ENCODE assay signal across 29 cellular contexts in genomic region chr14:31043379-31043778, GRCh38.
"Had no signal": no experiment of that assay in that cellular context is flagged by ENCODE, and none has a peak within 500 bp of the region (broad histone marks: within the 10 kb centered on the region; RNA-seq: fewer than 3 reads in every experiment).

No MANE protein-coding gene starts in this region.

- DNase-seq: activated CD4-positive, alpha-beta memory T cell treated with anti-CD3 and anti-CD28 coated beads, Interleukin-2, amount 10 ng/mL, durations not matched to agents 7 days and 5 days; activated CD4-positive, alpha-beta T cell treated with anti-CD3 and anti-CD28 coated beads, Interleukin-2, amount 50 U/mL, for 1 hour; activated CD4-positive, CD25-positive, alpha-beta regulatory T cell; activated CD8-positive, alpha-beta memory T cell treated with anti-CD3 and anti-CD28 coated beads, Interleukin-2, amount 50 U/mL, for 4 hours; activated naive CD4-positive, alpha-beta T cell treated with anti-CD3 and anti-CD28 coated beads, Interleukin-2, amount 50 U/mL, for 16 hours; activated naive CD8-positive, alpha-beta T cell treated with anti-CD3 and anti-CD28 coated beads, Interleukin-2, amount 10 ng/mL, durations not matched to agents 7 days and 5 days; activated T-cell treated with anti-CD3 and anti-CD28 coated beads, Interleukin-2, amount 50 U/mL, for 72 hours; adrenal gland; aorta; caudate nucleus; colonic mucosa; Karpas-422; MM.1S; NCI-H1105 treated with DMSO at 0.1 percent for 48 hours; NCI-H146; NCI-H1930; NCI-H2171 treated with DMSO at 0.1 percent for 48 hours; NCI-H345; NCI-H510A; NCI-H526 treated with DMSO at 0.1 percent for 48 hours; NCI-H82; OCI-M1; Peyer's patch; SHP77; T-helper 17 cell; T-helper 9 cell had no signal

- H3K36me3 ChIP-seq: adrenal gland, breast epithelium, colonic mucosa, Peyer's patch, SJSA1 had no signal

- H3K27ac ChIP-seq: adrenal gland, breast epithelium, colonic mucosa, Peyer's patch, RWPE1, SJSA1 had no signal

- H3K36me3 Mint-ChIP-seq: activated naive CD8-positive, alpha-beta T cell treated with anti-CD3 and anti-CD28 coated beads, Interleukin-2, amount 10 ng/mL, durations not matched to agents 7 days and 5 days had no signal

- ATAC-seq: activated T-cell treated with anti-CD3 and anti-CD28 coated beads, Interleukin-2, amount 50 U/mL, for 72 hours; T-helper 17 cell had no signal

- H3K4me1 ChIP-seq: breast epithelium, colonic mucosa had no signal

- H3K4me3 Mint-ChIP-seq: activated CD4-positive, alpha-beta memory T cell treated with anti-CD3 and anti-CD28 coated beads, Interleukin-2, amount 10 ng/mL, durations not matched to agents 7 days and 5 days; activated naive CD8-positive, alpha-beta T cell treated with anti-CD3 and anti-CD28 coated beads, Interleukin-2, amount 10 ng/mL, durations not matched to agents 7 days and 5 days; activated T-cell treated with anti-CD3 and anti-CD28 coated beads, Interleukin-2, amount 50 U/mL, for 72 hours; T-helper 17 cell had no signal

- H3K27me3 Mint-ChIP-seq: activated CD4-positive, alpha-beta memory T cell treated with anti-CD3 and anti-CD28 coated beads, Interleukin-2, amount 10 ng/mL, durations not matched to agents 7 days and 5 days; activated naive CD8-positive, alpha-beta T cell treated with anti-CD3 and anti-CD28 coated beads, Interleukin-2, amount 10 ng/mL, durations not matched to agents 7 days and 5 days; T-helper 17 cell had no signal

- H3K4me3 ChIP-seq: adrenal gland, breast epithelium, colonic mucosa, Peyer's patch, SJSA1 had no signal

- H3K27me3 ChIP-seq: adrenal gland, breast epithelium, colonic mucosa, Peyer's patch, SJSA1 had no signal

- H3K9me3 Mint-ChIP-seq: activated CD4-positive, alpha-beta memory T cell treated with anti-CD3 and anti-CD28 coated beads, Interleukin-2, amount 10 ng/mL, durations not matched to agents 7 days and 5 days; activated naive CD8-positive, alpha-beta T cell treated with anti-CD3 and anti-CD28 coated beads, Interleukin-2, amount 10 ng/mL, durations not matched to agents 7 days and 5 days; activated T-cell treated with anti-CD3 and anti-CD28 coated beads, Interleukin-2, amount 50 U/mL, for 72 hours had no signal

- H3K27ac Mint-ChIP-seq: activated CD4-positive, alpha-beta memory T cell treated with anti-CD3 and anti-CD28 coated beads, Interleukin-2, amount 10 ng/mL, durations not matched to agents 7 days and 5 days; activated naive CD8-positive, alpha-beta T cell treated with anti-CD3 and anti-CD28 coated beads, Interleukin-2, amount 10 ng/mL, durations not matched to agents 7 days and 5 days; activated T-cell treated with anti-CD3 and anti-CD28 coated beads, Interleukin-2, amount 50 U/mL, for 72 hours; T-helper 17 cell had no signal

- H3K9me3 ChIP-seq: adrenal gland, breast epithelium, colonic mucosa, Peyer's patch, SJSA1 had no signal
